Comparison of ENCODE assay signal across 8 cellular contexts in the genomic region with DNA sequence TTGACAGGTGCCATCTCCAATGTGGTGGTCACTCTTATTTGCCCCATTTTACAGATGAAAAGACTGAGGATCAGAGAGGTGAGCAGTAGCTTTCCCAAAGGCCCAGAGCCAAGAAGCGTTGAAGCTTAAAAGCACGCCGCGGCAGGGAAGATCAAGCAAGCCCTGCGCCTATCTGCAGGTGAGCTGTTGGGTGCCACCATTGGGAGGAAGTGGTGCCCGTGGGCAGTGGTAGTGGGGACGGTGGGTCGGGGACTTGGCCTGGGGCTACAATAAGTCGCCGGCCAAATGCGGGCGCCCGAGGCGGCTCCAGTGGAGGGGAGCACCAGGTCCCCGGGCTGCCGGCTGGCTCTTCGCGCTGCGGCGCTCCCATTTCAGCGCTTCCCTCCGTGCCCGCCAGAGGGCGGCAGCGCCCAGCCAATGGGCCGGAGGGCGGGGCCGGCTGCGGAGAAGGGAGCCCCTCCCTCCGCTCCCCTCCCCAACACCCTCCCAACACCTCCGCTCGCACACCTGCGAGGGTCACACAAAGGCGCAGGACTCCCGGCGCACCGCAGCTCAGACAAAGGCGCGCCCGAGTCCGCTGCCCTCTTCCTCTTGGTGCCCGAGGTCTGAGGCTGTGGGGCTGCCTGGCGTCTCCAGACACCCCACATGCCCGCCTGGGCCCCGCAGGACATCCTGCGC. TPM values are rescaled to one million over a fixed set of nuclear protein-coding genes. Genes with fewer than 3 reads are reported as not detected.
DNase-seq lines count a peak whose midpoint lies in the region; ATAC-seq, FAIRE-seq and TF ChIP-seq lines count a peak whose summit lies in the region.

No MANE protein-coding gene starts in this region.

- H3K36me3 ChIP-seq in WERI-Rb-1 (no peaks in the 10 kb centered on the region), mammary epithelial cell (ENCODE audit: insufficient read depth, low read length) (no peaks in the 10 kb centered on the region), kidney (ENCODE audit: control insufficient read depth in 1 of 2, insufficient read depth in 2 of 2, low read length in 2 of 2) (no peaks in the 10 kb centered on the region)

- DNase-seq in Caki2 (ENCODE audit: low read depth) (peak; percentile 61), HCEC 1CT (peak; percentile 41), NCI-H2107 (lab: John Stamatoyannopoulos, UW) (peak; percentile 68), WERI-Rb-1 (peak; percentile 65), mammary epithelial cell (peak; percentile 41), kidney (peak; percentile 89)
- DNase-seq in stimulated activated CD4-positive, alpha-beta T cell treated with anti-CD3 and anti-CD28 coated beads, Interleukin-15, amount 100 ng/mL, for 24 hours = peak; percentile 86

- dilution Hi-C loops in mammary epithelial cell (cut with HindIII; ENCODE audit: low sequenced_read_pairs) = no loop called here

- intact Hi-C loops in mammary epithelial cell (cut with micrococcal nuclease) (loop anchor here (1.0 to 5.0 kb wide), 8 partner anchors 25 to 300 kb away; partner anchors contain the start of gene MEGF8), kidney (cut with DNase I) (no loop called here)

- peak overlapping the region; percentile 32 for H2AFZ ChIP-seq in mammary epithelial cell (ENCODE audit: low read depth, low read length)

- H3K27ac ChIP-seq in WERI-Rb-1 = 0 out of 2 replicates have a peak overlapping the region, but pooled peaks have one; percentile 22
- no peak overlapping the region for H3K27ac ChIP-seq in mammary epithelial cell (ENCODE audit: insufficient read depth, low read depth, low read length)
- no peak overlapping the region for H3K27ac ChIP-seq in kidney (ENCODE audit: low read depth in 2 of 2, low read length in 2 of 2)

- H3K9me3 ChIP-seq in WERI-Rb-1 (ENCODE audit: severe bottlenecking) (no peaks in the 10 kb centered on the region), mammary epithelial cell (replicated peaks; ENCODE audit: insufficient read depth, low read length) (no peaks in the 10 kb centered on the region), kidney (ENCODE audit: control insufficient read depth in 1 of 2, low read length in 2 of 2) (no peaks in the 10 kb centered on the region)

- peak overlapping the region; percentile 70 for H3K4me2 ChIP-seq in mammary epithelial cell (ENCODE audit: insufficient read depth, low read depth, low read length)

- peaks cover 33% of the 10 kb centered on the region for H3K4me1 ChIP-seq in mammary epithelial cell (ENCODE audit: insufficient read depth, low read length)
- peaks cover 0 to 8% of the 10 kb centered on the region in 2 donors for H3K4me1 ChIP-seq in kidney (ENCODE audit: control insufficient read depth in 1 of 2, insufficient read depth in 1 of 2, low read depth in 1 of 2, low read length in 2 of 2)

- TF ChIP-seq CTCF in WERI-Rb-1 (IDR thresholded peaks at IDR 0.05; ENCODE audit: low read depth, low read length) (peak; percentile 86), mammary epithelial cell (conservative IDR thresholded peaks at IDR 0.05 in 1 of 2, IDR thresholded peaks at IDR 0.05 in 1 of 2; ENCODE audit: extremely low read depth in 1 of 2, insufficient read depth in 1 of 2, low read depth in 1 of 2, low read length in 2 of 2) (peak; percentile 55 to 94), kidney (IDR thresholded peaks at IDR 0.05; ENCODE audit: borderline replicate concordance, extremely low read depth, insufficient read depth) (peak; percentile 82)

- BruUV-seq in mammary epithelial cell (replicated peaks; lab: Mats Ljungman, UMichigan) = no TSS peak

- CTCF ChIA-PET in mammary epithelial cell (lab: Charles Lee; ENCODE audit: low non-redundant PET) = interaction anchor here (0.7 kb wide), 2 partner anchors 9 to 19 kb away, joined by 3 read pairs; no protein-coding TSS in a partner anchor

- in situ Hi-C loops in Caki2 (cut with HindIII; ENCODE audit: low pct_unique_long_range_greater_than_20kb, low sequenced_read_pairs) (no loop called here), mammary epithelial cell (cut with MboI; ENCODE audit: low sequenced_read_pairs in 2 of 2) (no loop called here)

- H3K79me2 ChIP-seq in mammary epithelial cell (ENCODE audit: insufficient read depth, low read length) = no peaks in the 10 kb centered on the region

- no peak overlapping the region for H3K9ac ChIP-seq in mammary epithelial cell (ENCODE audit: insufficient read depth, low read length)
- no peak overlapping the region for H3K9ac ChIP-seq in kidney (ENCODE audit: low read length in 2 of 2)

- ATAC-seq in GM19463 (IDR thresholded peaks at IDR 0.05; ENCODE audit: unreplicated experiment) = no peak

- no peak for FAIRE-seq in kidney (lab: Jason Lieb, UNC)

- H3K4me3 ChIP-seq in WERI-Rb-1 (ENCODE audit: low read depth, low read length) = no peak overlapping the region
- peak overlapping the region in 1 of 3 experiments; percentile 38 for H3K4me3 ChIP-seq in mammary epithelial cell (replicated peaks in 1 of 3; ENCODE audit: insufficient read depth in 1 of 3, low read depth in 2 of 3, low read length in 3 of 3)
- no peak overlapping the region for H3K4me3 ChIP-seq in kidney (ENCODE audit: low read length in 2 of 2)

- H3K27me3 ChIP-seq in WERI-Rb-1 (ENCODE audit: insufficient read depth, low read depth, severe bottlenecking) = no peaks in the 10 kb centered on the region
- H3K27me3 ChIP-seq in mammary epithelial cell (ENCODE audit: insufficient read depth, low read length) = no peaks in the 10 kb centered on the region

- no peaks in the 10 kb centered on the region for H4K20me1 ChIP-seq in mammary epithelial cell (ENCODE audit: insufficient read depth, low read length)

- 13% methylated on average over 20 of the region's 46 CpGs for WGBS in mammary epithelial cell (ENCODE audit: low coverage, missing lambda C conversion rate)

RNA-seq across cellular contexts. Expression of gene POU2F2, which starts 0.7 kb away (rescaled TPM):
- not detected in 2 replicates for total RNA-seq in Caki2 (2014; rRNA removed; shearing (Covaris generic); ENCODE audit: low replicate concordance)
- total RNA-seq in mammary epithelial cell (10 to 100 TPM in 1 of 2 donors, under 1 TPM in 1; 0.83 to 12.5 TPM), kidney (9.8 TPM)
- polyA plus RNA-seq in mammary epithelial cell (1.3 TPM), kidney (ENCODE audit: insufficient read depth, low read depth, low replicate concordance) (1.3 TPM)
- polyA minus RNA-seq in mammary epithelial cell = not detected

RNA-seq across cellular contexts. Expression of gene ZNF574, which starts 57.0 kb away (rescaled TPM):
- 18.2 and 24.6 TPM in 2 replicates for total RNA-seq in Caki2 (2014; rRNA removed; shearing (Covaris generic); ENCODE audit: low replicate concordance)
- total RNA-seq in mammary epithelial cell (10 to 100 TPM; 16.8 to 19.7 TPM), kidney (12.7 TPM)
- polyA plus RNA-seq in mammary epithelial cell (16.6 TPM), kidney (ENCODE audit: insufficient read depth, low read depth, low replicate concordance) (7.2 TPM)
- 20.6 TPM for polyA minus RNA-seq in mammary epithelial cell
